Comparison of ENCODE assay signal across 14 cellular contexts in genomic region chr7:137682596-137682995, GRCh38.
DNase-seq lines count a peak whose midpoint lies in the region; ATAC-seq and TF ChIP-seq lines count a peak whose summit lies in the region.
"Had no signal": no experiment of that assay in that cellular context is flagged by ENCODE, and none has a peak within 500 bp of the region (broad histone marks: within the 10 kb centered on the region; RNA-seq: fewer than 3 reads in every experiment).

No MANE protein-coding gene starts in this region.

- in situ Hi-C loops in GM23248 (cut with MboI): no loop called here

- H3K27me3 ChIP-seq in GM23248 (replicated peaks; ENCODE audit: insufficient read depth) (no peaks in the 10 kb centered on the region), gastroesophageal sphincter (no peaks in the 10 kb centered on the region), skeletal muscle tissue (ENCODE audit: control insufficient read depth in 3 of 3, insufficient read depth in 3 of 3, low read length in 3 of 3) (no peaks in the 10 kb centered on the region)
- H3K27me3 ChIP-seq: ascending aorta had no signal

- H3K27ac ChIP-seq in GM23248 (peak overlapping the region; percentile 97), gastroesophageal sphincter (no peak overlapping the region), skeletal muscle tissue (ENCODE audit: low read depth, low read length) (peak overlapping the region; percentile 27)

- H3K4me3 ChIP-seq in GM23248 (peak overlapping the region; percentile 40), gastroesophageal sphincter (no peak overlapping the region), skeletal muscle tissue (ENCODE audit: low read length in 3 of 3) (no peak overlapping the region)
- H3K4me3 ChIP-seq: ascending aorta had no signal

- H3K4me1 ChIP-seq in GM23248 (ENCODE audit: insufficient read depth) (peaks cover 71% of the 10 kb centered on the region), gastroesophageal sphincter (no peaks in the 10 kb centered on the region), skeletal muscle tissue (ENCODE audit: control insufficient read depth in 3 of 3, insufficient read depth in 3 of 3, low read length in 3 of 3) (no peaks in the 10 kb centered on the region)

- no peaks in the 10 kb centered on the region for H3K36me3 ChIP-seq in GM23248 (ENCODE audit: low read depth)
- no peaks in the 10 kb centered on the region for H3K36me3 ChIP-seq in gastroesophageal sphincter
- no peaks in the 10 kb centered on the region for H3K36me3 ChIP-seq in skeletal muscle tissue (ENCODE audit: control insufficient read depth in 3 of 3, insufficient read depth in 3 of 3, low read length in 3 of 3)
- H3K36me3 ChIP-seq: ascending aorta had no signal

- DNase-seq in GM23248 (peak; percentile 93), astrocyte of the hippocampus (ENCODE audit: low read depth, low spot score) (peak; percentile 69), left lobe of liver (ENCODE audit: low spot score) (no peak), UCSD-AML1 (lab: John Stamatoyannopoulos, UW; ENCODE audit: unreplicated experiment) (no peak), NCI-H2171 treated with DMSO at 0.1 percent for 48 hours (lab: John Stamatoyannopoulos, UW) (no peak)
- no peak for DNase-seq in stimulated activated CD4-positive, alpha-beta T cell treated with anti-CD3 and anti-CD28 coated beads, Interleukin-2, amount 100 ng/mL, for 48 hours
- DNase-seq: activated CD8-positive, alpha-beta T cell treated with anti-CD3 and anti-CD28 coated beads, Interleukin-2, amount 10 ng/mL, durations not matched to agents 7 days and 5 days; CD8-positive, alpha-beta T cell; effector CD8-positive, alpha-beta T cell; head of caudate nucleus; kidney had no signal

- peak overlapping the region; percentile 66 for H3K4me2 ChIP-seq in GM23248 (ENCODE audit: unreplicated experiment)

- no peak for TF ChIP-seq POLR2A in gastroesophageal sphincter (IDR thresholded peaks at IDR 0.05)

- no peak for TF ChIP-seq EP300 in gastroesophageal sphincter (IDR thresholded peaks at IDR 0.05)

- peak overlapping the region; percentile 81 for H3K9ac ChIP-seq in GM23248
- no peak overlapping the region for H3K9ac ChIP-seq in skeletal muscle tissue (ENCODE audit: low read depth in 1 of 3, low read length in 3 of 3)

- no peak overlapping the region for H2AFZ ChIP-seq in GM23248

- TF ChIP-seq CTCF in gastroesophageal sphincter (IDR thresholded peaks at IDR 0.05): no peak

- peaks cover 15% of the 10 kb centered on the region for H3K79me2 ChIP-seq in GM23248 (ENCODE audit: insufficient read depth)

- H3F3A ChIP-seq in GM23248 (ENCODE audit: insufficient read depth): peaks cover 82% of the 10 kb centered on the region

- H3K9me3 ChIP-seq in GM23248 (ENCODE audit: low read depth) (no peaks in the 10 kb centered on the region), gastroesophageal sphincter (no peaks in the 10 kb centered on the region), skeletal muscle tissue (ENCODE audit: control insufficient read depth in 3 of 3, low read length in 3 of 3) (no peaks in the 10 kb centered on the region)
- H3K9me3 ChIP-seq: ascending aorta had no signal

- H3K9me2 ChIP-seq in GM23248 (ENCODE audit: insufficient read depth): no peaks in the 10 kb centered on the region

- no peaks in the 10 kb centered on the region for H4K20me1 ChIP-seq in GM23248 (ENCODE audit: insufficient read depth)

- ATAC-seq in gastroesophageal sphincter: peak; percentile 37
- no peak for ATAC-seq in left lobe of liver
- ATAC-seq: activated CD8-positive, alpha-beta T cell treated with anti-CD3 and anti-CD28 coated beads, Interleukin-2, amount 10 ng/mL, durations not matched to agents 7 days and 5 days; CD8-positive, alpha-beta T cell had no signal

Comparison
In these comparisons a context has a peak if more than half of its experiments do, and no peak if none do; other contexts are left out.
1. DNase-seq: peak in GM23248 (single experiment) and astrocyte of the hippocampus (single experiment); none in left lobe of liver (single experiment), stimulated activated CD4-positive, alpha-beta T cell treated with anti-CD3 and anti-CD28 coated beads, Interleukin-2, amount 100 ng/mL, for 48 hours (0 of 2), UCSD-AML1 (single experiment) and NCI-H2171 treated with DMSO at 0.1 percent for 48 hours (single experiment).
2. H3K27ac ChIP-seq: peak in GM23248 (single experiment) and skeletal muscle tissue (single experiment); none in gastroesophageal sphincter (0 of 4).